ENCODE assay signal across 18 cellular contexts in the genomic region with DNA sequence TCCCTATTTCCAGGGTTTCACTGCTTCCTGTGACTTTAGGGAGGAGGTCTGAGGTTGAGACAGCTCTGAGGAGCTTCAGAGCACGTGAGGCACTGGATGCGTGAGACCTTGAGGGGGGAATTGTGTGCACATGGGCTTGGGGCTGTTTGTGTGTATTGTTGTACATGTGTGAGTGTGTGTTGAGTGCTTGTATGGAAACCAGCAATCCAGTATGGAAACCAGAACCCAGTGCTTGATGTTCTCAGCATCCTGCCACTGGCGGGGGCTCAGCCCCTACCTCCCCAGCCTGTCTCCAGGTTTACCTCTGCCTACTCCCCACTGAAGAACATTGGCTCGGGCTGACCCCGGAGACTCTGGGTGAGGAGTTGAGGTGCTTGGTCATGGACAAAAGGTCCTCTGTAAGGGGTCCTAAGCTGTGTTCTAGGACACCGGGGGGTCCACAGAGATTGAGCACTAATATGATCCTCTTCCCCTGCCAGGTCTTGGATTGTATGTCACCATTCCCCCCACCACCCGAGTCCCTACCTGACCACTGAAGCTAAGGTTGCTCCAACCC. TPM values are rescaled to one million over a fixed set of nuclear protein-coding genes. Genes with fewer than 3 reads are reported as not detected.
DNase-seq lines count a peak whose midpoint lies in the region; ATAC-seq, FAIRE-seq and TF ChIP-seq lines count a peak whose summit lies in the region.
"Had no signal": no experiment of that assay in that cellular context is flagged by ENCODE, and none has a peak within 500 bp of the region (broad histone marks: within the 10 kb centered on the region; RNA-seq: fewer than 3 reads in every experiment).

No MANE protein-coding gene starts in this region.

- H3K27me3 ChIP-seq in colonic mucosa (no peaks in the 10 kb centered on the region), HepG2 (ENCODE audit: control insufficient read depth in 1 of 2, insufficient read depth in 2 of 2, low read length in 2 of 2) (peaks cover 3 to 43% of the 10 kb centered on the region in 2 experiments; a peak in 3 of 5 replicates), stomach (peaks cover 0 to 14% (median 13%) of the 10 kb centered on the region in 3 donors)
- H3K27me3 ChIP-seq: BLaER1 had no signal

- H3K4me2 ChIP-seq in HepG2 (ENCODE audit: low read depth, low read length) = peak overlapping the region; percentile 27; the same call in 1 of the 2 replicates
- H3K4me2 ChIP-seq: BLaER1 had no signal

- no peaks in the 10 kb centered on the region for H3K36me3 Mint-ChIP-seq in activated CD8-positive, alpha-beta memory T cell treated with anti-CD3 and anti-CD28 coated beads, Interleukin-2, amount 10 ng/mL, durations not matched to agents 7 days and 5 days
- no peaks in the 10 kb centered on the region for H3K36me3 Mint-ChIP-seq in natural killer cell
- H3K36me3 Mint-ChIP-seq: CD8-positive, alpha-beta T cell had no signal

- H3K27ac ChIP-seq in colonic mucosa = no peak overlapping the region
- no peak overlapping the region for H3K27ac ChIP-seq in HepG2 (ENCODE audit: extremely low read length, insufficient read depth, low read length)
- H3K27ac ChIP-seq in stomach = no peak overlapping the region
- H3K27ac ChIP-seq: BLaER1, RWPE1 had no signal

- CTCF ChIA-PET in activated CD8-positive, alpha-beta memory T cell treated with anti-CD3 and anti-CD28 coated beads, Interleukin-2, amount 10 ng/mL, durations not matched to agents 7 days and 5 days (lab: Charles Lee) = interaction anchor here (0.8 to 1.9 kb wide), 4 partner anchors 12 to 390 kb away, joined by 3 to 5 read pairs (median 4); a partner anchor contains a TSS
- CTCF ChIA-PET in HepG2 (lab: Yijun Ruan, JAX; ENCODE audit: low intra/inter-chr PET ratio, low total read pairs) = interaction anchor here (1.1 to 2.1 kb wide), 2 partner anchors 149 to 366 kb away, joined by 4 to 9 read pairs; no protein-coding TSS in a partner anchor

- no peak overlapping the region for H3K27ac Mint-ChIP-seq in activated CD8-positive, alpha-beta memory T cell treated with anti-CD3 and anti-CD28 coated beads, Interleukin-2, amount 10 ng/mL, durations not matched to agents 7 days and 5 days
- no peak overlapping the region for H3K27ac Mint-ChIP-seq in natural killer cell
- H3K27ac Mint-ChIP-seq: CD8-positive, alpha-beta T cell had no signal

- no peaks in the 10 kb centered on the region for H3K9me3 Mint-ChIP-seq in activated CD8-positive, alpha-beta memory T cell treated with anti-CD3 and anti-CD28 coated beads, Interleukin-2, amount 10 ng/mL, durations not matched to agents 7 days and 5 days (ENCODE audit: low read depth)
- H3K9me3 Mint-ChIP-seq in natural killer cell = no peaks in the 10 kb centered on the region
- H3K9me3 Mint-ChIP-seq: CD8-positive, alpha-beta T cell had no signal

- POLR2A ChIA-PET in HepG2 (lab: Yijun Ruan, JAX) = no interaction called here

- no peak overlapping the region for H3K4me3 ChIP-seq in colonic mucosa
- H3K4me3 ChIP-seq in HepG2 (replicated peaks in 1 of 3; ENCODE audit: insufficient read depth in 1 of 3, low read depth in 2 of 3, low read length in 3 of 3) = no peak overlapping the region
- H3K4me3 ChIP-seq in stomach = no peak overlapping the region
- H3K4me3 ChIP-seq: BLaER1 had no signal

- no peaks in the 10 kb centered on the region for H3K4me1 Mint-ChIP-seq in activated CD8-positive, alpha-beta memory T cell treated with anti-CD3 and anti-CD28 coated beads, Interleukin-2, amount 10 ng/mL, durations not matched to agents 7 days and 5 days
- H3K4me1 Mint-ChIP-seq in natural killer cell = peaks cover 0 to 6% of the 10 kb centered on the region in 2 donors

- TF ChIP-seq EP300 in HepG2 (IDR thresholded peaks at IDR 0.05; ENCODE audit: low read depth in 2 of 2, low read length in 2 of 2) (no peak), HepG2 (CRISPR knock-in tag; IDR thresholded peaks at IDR 0.05; ENCODE audit: borderline replicate concordance) (no peak), stomach (IDR thresholded peaks at IDR 0.05) (no peak)

- no peak for ATAC-seq in activated CD8-positive, alpha-beta memory T cell treated with anti-CD3 and anti-CD28 coated beads, Interleukin-2, amount 10 ng/mL, durations not matched to agents 7 days and 5 days
- ATAC-seq in HepG2 = no peak
- ATAC-seq in natural killer cell = no peak
- ATAC-seq: CD8-positive, alpha-beta T cell; HCT116 had no signal

- H3K4me3 Mint-ChIP-seq in activated CD8-positive, alpha-beta memory T cell treated with anti-CD3 and anti-CD28 coated beads, Interleukin-2, amount 10 ng/mL, durations not matched to agents 7 days and 5 days = no peak overlapping the region
- H3K4me3 Mint-ChIP-seq in natural killer cell = no peak overlapping the region
- H3K4me3 Mint-ChIP-seq: CD8-positive, alpha-beta T cell had no signal

- in situ Hi-C loops in HepG2 (cut with HindIII; ENCODE audit: extremely low pct_ligation_motif_present, low pct_unique_long_range_greater_than_20kb) = loop anchor here (25.0 kb wide), 1 partner anchor 366 kb away; a partner anchor contains a TSS

- no TSS peak for BruUV-seq in HepG2 (replicated peaks; lab: Mats Ljungman, UMichigan)

- H3K9ac ChIP-seq in colonic mucosa (ENCODE audit: low read depth in 2 of 2, low read length in 2 of 2) = no peak overlapping the region
- no peak overlapping the region for H3K9ac ChIP-seq in HepG2 (ENCODE audit: insufficient read depth, low read depth, low read length)
- H3K9ac ChIP-seq: BLaER1 had no signal

- intact Hi-C loops in colonic mucosa (cut with DNase I) (no loop called here), HepG2 (cut with micrococcal nuclease; ENCODE audit: unreplicated experiment) (no loop called here), stomach (cut with DNase I; ENCODE audit: low total_unique reads) (no loop called here), natural killer cell (cut with micrococcal nuclease) (loop anchor here (10.0 kb wide), 1 partner anchor 153 kb away; no protein-coding TSS in a partner anchor)

- no peak for TF ChIP-seq RAD21 in HepG2 (CRISPR knock-in tag; IDR thresholded peaks at IDR 0.05)

- WGBS in HepG2 (ENCODE audit: low lambda C conversion rate) = 54% methylated on average over 4 of the region's 7 CpGs
- WGBS in stomach, 5 donors = 81 to 96% (median 90%) methylated on average over 6 to 7 of the region's 7 CpGs

- H3K4me1 ChIP-seq in colonic mucosa = no peaks in the 10 kb centered on the region
- H3K4me1 ChIP-seq in HepG2 (ENCODE audit: insufficient read depth, low read length) = peaks cover 36% of the 10 kb centered on the region
- H3K4me1 ChIP-seq in stomach = peaks cover 0 to 23% (median 3%) of the 10 kb centered on the region in 4 donors
- H3K4me1 ChIP-seq: BLaER1 had no signal

- no peaks in the 10 kb centered on the region for H3K79me2 ChIP-seq in HepG2 (ENCODE audit: insufficient read depth, low read length)

- H3K27me3 Mint-ChIP-seq in activated CD8-positive, alpha-beta memory T cell treated with anti-CD3 and anti-CD28 coated beads, Interleukin-2, amount 10 ng/mL, durations not matched to agents 7 days and 5 days = peaks cover 36% of the 10 kb centered on the region
- peaks cover 22 to 31% of the 10 kb centered on the region in 2 donors for H3K27me3 Mint-ChIP-seq in natural killer cell (ENCODE audit: low read depth in 2 of 2)

- H3K36me3 ChIP-seq in colonic mucosa (no peaks in the 10 kb centered on the region), HepG2 (replicated peaks in 1 of 2; ENCODE audit: control insufficient read depth in 1 of 2, insufficient read depth in 2 of 2, low read length in 2 of 2) (no peaks in the 10 kb centered on the region), stomach (peaks cover 0 to 2% (median under 1%) of the 10 kb centered on the region in 4 donors)
- H3K36me3 ChIP-seq: BLaER1 had no signal

- H3K9me3 ChIP-seq in colonic mucosa (no peaks in the 10 kb centered on the region), HepG2 (ENCODE audit: low read length) (no peaks in the 10 kb centered on the region), stomach (no peaks in the 10 kb centered on the region)
- H3K9me3 ChIP-seq: BLaER1 had no signal

- no peak overlapping the region for H2AFZ ChIP-seq in HepG2 (ENCODE audit: low read length)

- no peak for TF ChIP-seq CTCF in colonic mucosa (IDR thresholded peaks at IDR 0.05)
- TF ChIP-seq CTCF in HepG2 (CRISPR knock-in tag; IDR thresholded peaks at IDR 0.05) = no peak
- no peak for TF ChIP-seq CTCF in stomach (IDR thresholded peaks at IDR 0.05)
- TF ChIP-seq CTCF in natural killer cell (IDR thresholded peaks at IDR 0.05) = no peak

- no peaks in the 10 kb centered on the region for H4K20me1 ChIP-seq in HepG2 (ENCODE audit: insufficient read depth, low read length)
- H4K20me1 ChIP-seq: BLaER1 had no signal

- DNase-seq in activated CD8-positive, alpha-beta memory T cell treated with anti-CD3 and anti-CD28 coated beads for 24 hours = peak; percentile 38
- DNase-seq in activated CD8-positive, alpha-beta memory T cell treated with anti-CD3 and anti-CD28 coated beads, Interleukin-2, amount 10 ng/mL, durations not matched to agents 7 days and 5 days = no peak
- DNase-seq in colonic mucosa = peak; percentile 13
- no peak for DNase-seq in HepG2 (ENCODE audit: low spot score)
- peak; percentile 7 for DNase-seq in stomach
- DNase-seq in germinal center (ENCODE audit: low spot score) = no peak
- DNase-seq in HT-29 (ENCODE audit: low spot score) = no peak
- DNase-seq in natural killer cell = no peak
- DNase-seq: KBM-7, NCI-H1417 treated with DMSO at 0.1 percent for 48 hours, NCI-H2029 treated with DMSO at 0.1 percent for 48 hours, NCI-H2171 treated with DMSO at 0.1 percent for 48 hours, NCI-H446 treated with DMSO at 0.1 percent for 48 hours had no signal

- FAIRE-seq in HepG2 (lab: Jason Lieb, UNC) = no peak

- TF ChIP-seq POLR2A in HepG2 (IDR thresholded peaks at IDR 0.05; ENCODE audit: insufficient read depth in 1 of 2, low read depth in 2 of 2, low read length in 2 of 2) (no peak), stomach (IDR thresholded peaks at IDR 0.05) (no peak)

RNA-seq across cellular contexts. Expression of a gene that starts 20.8 kb away (rescaled TPM):
- not detected for total RNA-seq in activated CD8-positive, alpha-beta memory T cell treated with anti-CD3 and anti-CD28 coated beads, Interleukin-2, amount 10 ng/mL, durations not matched to agents 7 days and 5 days
- total RNA-seq in colonic mucosa = under 1 TPM; 0.27 to 0.67 TPM
- total RNA-seq in HepG2 (2016; rRNA removed; fragmentation: Illumina TruSeq; extraction: Trizol) = not detected in 2 replicates
- not detected in 2 replicates for total RNA-seq in HepG2 (2016; cell fraction: cytosol; rRNA removed; fragmentation: Illumina TruSeq; extraction: Trizol; ENCODE audit: low read depth)
- total RNA-seq in HepG2 (2016; cell fraction: insoluble cytoplasmic fraction; rRNA removed; fragmentation: Illumina TruSeq; extraction: Trizol) = not detected in 2 replicates
- not detected in 2 replicates for total RNA-seq in HepG2 (2016; cell fraction: membrane; rRNA removed; fragmentation: Illumina TruSeq; extraction: Trizol)
- not detected in 2 replicates for total RNA-seq in HepG2 (2016; cell fraction: nucleus; rRNA removed; fragmentation: Illumina TruSeq; extraction: Trizol)
- not detected in 2 replicates for polyA plus RNA-seq in HepG2 (2011; rRNA removed)
- not detected in 2 replicates for polyA plus RNA-seq in HepG2 (2011; cell fraction: cytosol; rRNA removed)
- not detected in 2 replicates for polyA plus RNA-seq in HepG2 (2011; cell fraction: nucleus; rRNA removed)
- polyA plus RNA-seq in HepG2 (2012) = not detected in 2 replicates
- polyA plus RNA-seq in HepG2 (2016; cell fraction: cytosol; fragmentation: Illumina TruSeq; extraction: Trizol; ENCODE audit: low read depth) = not detected in 2 replicates
- not detected in 2 replicates for polyA plus RNA-seq in HepG2 (2016; cell fraction: insoluble cytoplasmic fraction; fragmentation: Illumina TruSeq; extraction: Trizol; ENCODE audit: low read depth)
- not detected in 2 replicates for polyA plus RNA-seq in HepG2 (2016; cell fraction: membrane; fragmentation: Illumina TruSeq; extraction: Trizol; ENCODE audit: low read depth)
- not detected in 2 replicates for polyA plus RNA-seq in HepG2 (2016; cell fraction: nucleus; fragmentation: Illumina TruSeq; extraction: Trizol; ENCODE audit: insufficient read depth, low read depth)
- polyA minus RNA-seq in HepG2 (2011; rRNA and poly(A)+ RNA removed; ENCODE audit: low replicate concordance) = not detected in 2 replicates
- not detected in 2 replicates for polyA minus RNA-seq in HepG2 (2011; cell fraction: cytosol; rRNA and poly(A)+ RNA removed)
- not detected in 2 replicates for polyA minus RNA-seq in HepG2 (2011; cell fraction: nucleus; rRNA and poly(A)+ RNA removed)
- 10 to 100 TPM in 1 of 5 donors, not detected in 4; 12.9 TPM for total RNA-seq in stomach
- polyA plus RNA-seq in stomach = 1 to 10 TPM in 1 of 3 donors, under 1 TPM in 2; 0.31 to 1.2 (median 0.76) TPM
- total RNA-seq in HT-29 (2014; rRNA removed; shearing (Covaris generic)) = not detected in 2 replicates
- under 1 TPM in 1 of 3 donors, not detected in 2; 0.56 TPM for total RNA-seq in natural killer cell
- total RNA-seq: A172; CD8-positive, alpha-beta T cell had no signal

Comparison
In these comparisons a context has a peak if more than half of its experiments do, and no peak if none do; other contexts are left out.
1. DNase-seq: peak in activated CD8-positive, alpha-beta memory T cell treated with anti-CD3 and anti-CD28 coated beads for 24 hours (single experiment), colonic mucosa (single experiment) and stomach (single experiment); none in activated CD8-positive, alpha-beta memory T cell treated with anti-CD3 and anti-CD28 coated beads, Interleukin-2, amount 10 ng/mL, durations not matched to agents 7 days and 5 days (single experiment), HepG2 (single experiment), germinal center (single experiment), HT-29 (single experiment) and natural killer cell (single experiment).